Comparison of ENCODE assay signal across 8 cellular contexts in the genomic region with DNA sequence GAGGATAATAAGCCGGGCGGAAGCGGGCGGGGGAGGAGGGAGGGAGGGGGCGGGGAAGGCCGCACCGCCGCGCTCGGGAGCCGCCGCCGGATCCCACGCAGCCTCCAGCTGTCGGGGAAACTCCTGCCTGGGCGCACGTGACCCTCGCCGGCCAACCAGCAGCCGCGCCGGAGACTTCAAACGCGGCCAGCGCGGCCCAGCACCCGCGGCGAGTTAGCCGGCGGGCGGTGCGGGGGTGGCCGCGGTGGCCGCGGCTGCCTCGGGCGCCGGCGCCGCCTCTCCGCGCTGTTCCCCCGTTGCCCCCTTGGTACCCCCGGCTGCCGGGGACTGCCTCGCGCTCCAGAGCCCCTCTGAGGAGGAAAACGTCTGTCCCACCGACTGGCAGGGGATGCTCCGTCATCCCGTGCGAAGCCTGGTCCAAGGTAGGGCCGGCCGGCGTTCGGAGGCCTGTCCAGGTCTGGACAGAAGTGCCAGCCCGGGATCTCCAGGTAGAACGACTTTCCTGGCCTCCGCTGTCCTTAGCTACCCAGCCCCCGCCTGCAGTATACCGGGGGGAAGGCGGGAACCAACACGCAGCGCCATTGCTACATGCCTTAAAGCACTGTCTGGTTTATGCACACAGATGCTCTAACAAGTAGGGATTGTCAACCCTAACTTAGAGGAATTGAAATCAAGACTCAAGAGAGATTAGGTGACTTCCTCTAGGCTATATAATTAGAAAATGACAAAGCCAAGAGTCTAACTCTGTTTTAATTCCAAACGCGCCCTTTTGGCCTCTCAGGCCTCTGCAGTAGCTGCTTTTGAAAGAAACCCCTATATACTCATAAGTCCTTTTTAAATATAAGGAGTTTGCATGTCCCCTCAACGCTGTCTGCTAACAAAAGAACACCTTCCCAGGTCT. TPM values are rescaled to one million over a fixed set of nuclear protein-coding genes. Genes with fewer than 3 reads are reported as not detected.
DNase-seq lines count a peak whose midpoint lies in the region; ATAC-seq and TF ChIP-seq lines count a peak whose summit lies in the region.

A gene with protein sequence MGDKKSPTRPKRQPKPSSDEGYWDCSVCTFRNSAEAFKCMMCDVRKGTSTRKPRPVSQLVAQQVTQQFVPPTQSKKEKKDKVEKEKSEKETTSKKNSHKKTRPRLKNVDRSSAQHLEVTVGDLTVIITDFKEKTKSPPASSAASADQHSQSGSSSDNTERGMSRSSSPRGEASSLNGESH (minus strand): TSS at position 9 of the 901 bp plus-strand sequence. CDS start 68 bp downstream, outside the sequence.

- DNase-seq in A673 (ENCODE audit: low spot score) (peak; percentile 94), NCI-H2171 treated with DMSO at 0.1 percent for 48 hours (lab: John Stamatoyannopoulos, UW) (peak; percentile 77), caudate nucleus (lab: John Stamatoyannopoulos, UW) (peak in 60 of 61 donors; percentile 30 to 93 (median 85)), iris pigment epithelial cell (ENCODE audit: low read depth) (peak; percentile 92)
- peak; percentile 68 to 71 (median 69) for DNase-seq in activated CD4-positive, CD25-positive, alpha-beta regulatory T cell (lab: John Stamatoyannopoulos, UW)
- peak; percentile 73 to 80 for DNase-seq in stimulated activated CD4-positive, alpha-beta T cell treated with anti-CD3 and anti-CD28 coated beads, Interleukin-12 subunit alpha, Interleukin-12 subunit beta, amount 100 ng/mL, for 24 hours (ENCODE audit: low read depth in 2 of 2)

- peaks cover 8% of the 10 kb centered on the region for H3K4me1 ChIP-seq in A673 (ENCODE audit: insufficient read depth, low read length, poor library complexity, severe bottlenecking)

- intact Hi-C loops in A673 (cut with micrococcal nuclease; ENCODE audit: unreplicated experiment) = no loop called here

- peak; percentile 78 for TF ChIP-seq POLR2A in GM18526 (IDR thresholded peaks at IDR 0.05; ENCODE audit: extremely low read depth, insufficient read length)

- peak within 1 kb of the TSS; percentile 91 for H3K4me3 ChIP-seq in A673 (ENCODE audit: low read depth, low read length, poor library complexity, severe bottlenecking)

- TF ChIP-seq CTCF in A673 (conservative IDR thresholded peaks at IDR 0.05; ENCODE audit: low read depth, low read length) = no peak

- CTCF ChIA-PET in A673 (lab: Charles Lee) = no interaction called here

- peak; percentile 82 for ATAC-seq in HG03064 (IDR thresholded peaks at IDR 0.05; ENCODE audit: low read depth, unreplicated experiment)

- no peaks in the 10 kb centered on the region for H3K27me3 ChIP-seq in A673 (replicated peaks; ENCODE audit: insufficient read depth, low read depth, low read length, poor library complexity)

- H3K27ac ChIP-seq in A673 (ENCODE audit: low read depth, low read length, poor library complexity, severe bottlenecking) (peak within 1 kb of the TSS; percentile 85), caudate nucleus (ENCODE audit: low read depth, low read length) (peak within 1 kb of the TSS; percentile 66)

- BruUV-seq in A673 (replicated peaks; lab: Mats Ljungman, UMichigan) = no TSS peak

- peaks cover 3% of the 10 kb centered on the region for H3K36me3 ChIP-seq in A673 (ENCODE audit: insufficient read depth, low read length, poor library complexity, severe bottlenecking)

- POLR2A ChIA-PET in A673 (lab: Charles Lee; ENCODE audit: low non-redundant PET) = interaction anchor here (0.6 kb wide), 1 partner anchor 93 kb away, joined by 7 read pairs; no protein-coding TSS in a partner anchor

- no peaks in the 10 kb centered on the region for H3K9me3 ChIP-seq in A673 (ENCODE audit: low read depth, low read length, poor library complexity, severe bottlenecking)

RNA-seq across cellular contexts. Expression of the gene that starts here (rescaled TPM):
- 28.7 and 32.9 TPM in 2 replicates for total RNA-seq in A673 (2021)

Comparison
In these comparisons a context has a peak if more than half of its experiments do, and no peak if none do; other contexts are left out.
1. Peak in every context shown above with its lines: DNase-seq, ATAC-seq, H3K4me3 ChIP-seq and H3K27ac ChIP-seq.